Comparison of ENCODE assay signal across 1 cellular context in genomic region chr18:9613550-9614400, GRCh38.
TF ChIP-seq lines count a peak whose summit lies in the region.

No MANE protein-coding gene starts in this region.

TF ChIP-seq in GM23338, 12 proteins besides CTCF, POLR2A, EP300 and RAD21 (continued from another document):
- TF ChIP-seq, protein P1, sequence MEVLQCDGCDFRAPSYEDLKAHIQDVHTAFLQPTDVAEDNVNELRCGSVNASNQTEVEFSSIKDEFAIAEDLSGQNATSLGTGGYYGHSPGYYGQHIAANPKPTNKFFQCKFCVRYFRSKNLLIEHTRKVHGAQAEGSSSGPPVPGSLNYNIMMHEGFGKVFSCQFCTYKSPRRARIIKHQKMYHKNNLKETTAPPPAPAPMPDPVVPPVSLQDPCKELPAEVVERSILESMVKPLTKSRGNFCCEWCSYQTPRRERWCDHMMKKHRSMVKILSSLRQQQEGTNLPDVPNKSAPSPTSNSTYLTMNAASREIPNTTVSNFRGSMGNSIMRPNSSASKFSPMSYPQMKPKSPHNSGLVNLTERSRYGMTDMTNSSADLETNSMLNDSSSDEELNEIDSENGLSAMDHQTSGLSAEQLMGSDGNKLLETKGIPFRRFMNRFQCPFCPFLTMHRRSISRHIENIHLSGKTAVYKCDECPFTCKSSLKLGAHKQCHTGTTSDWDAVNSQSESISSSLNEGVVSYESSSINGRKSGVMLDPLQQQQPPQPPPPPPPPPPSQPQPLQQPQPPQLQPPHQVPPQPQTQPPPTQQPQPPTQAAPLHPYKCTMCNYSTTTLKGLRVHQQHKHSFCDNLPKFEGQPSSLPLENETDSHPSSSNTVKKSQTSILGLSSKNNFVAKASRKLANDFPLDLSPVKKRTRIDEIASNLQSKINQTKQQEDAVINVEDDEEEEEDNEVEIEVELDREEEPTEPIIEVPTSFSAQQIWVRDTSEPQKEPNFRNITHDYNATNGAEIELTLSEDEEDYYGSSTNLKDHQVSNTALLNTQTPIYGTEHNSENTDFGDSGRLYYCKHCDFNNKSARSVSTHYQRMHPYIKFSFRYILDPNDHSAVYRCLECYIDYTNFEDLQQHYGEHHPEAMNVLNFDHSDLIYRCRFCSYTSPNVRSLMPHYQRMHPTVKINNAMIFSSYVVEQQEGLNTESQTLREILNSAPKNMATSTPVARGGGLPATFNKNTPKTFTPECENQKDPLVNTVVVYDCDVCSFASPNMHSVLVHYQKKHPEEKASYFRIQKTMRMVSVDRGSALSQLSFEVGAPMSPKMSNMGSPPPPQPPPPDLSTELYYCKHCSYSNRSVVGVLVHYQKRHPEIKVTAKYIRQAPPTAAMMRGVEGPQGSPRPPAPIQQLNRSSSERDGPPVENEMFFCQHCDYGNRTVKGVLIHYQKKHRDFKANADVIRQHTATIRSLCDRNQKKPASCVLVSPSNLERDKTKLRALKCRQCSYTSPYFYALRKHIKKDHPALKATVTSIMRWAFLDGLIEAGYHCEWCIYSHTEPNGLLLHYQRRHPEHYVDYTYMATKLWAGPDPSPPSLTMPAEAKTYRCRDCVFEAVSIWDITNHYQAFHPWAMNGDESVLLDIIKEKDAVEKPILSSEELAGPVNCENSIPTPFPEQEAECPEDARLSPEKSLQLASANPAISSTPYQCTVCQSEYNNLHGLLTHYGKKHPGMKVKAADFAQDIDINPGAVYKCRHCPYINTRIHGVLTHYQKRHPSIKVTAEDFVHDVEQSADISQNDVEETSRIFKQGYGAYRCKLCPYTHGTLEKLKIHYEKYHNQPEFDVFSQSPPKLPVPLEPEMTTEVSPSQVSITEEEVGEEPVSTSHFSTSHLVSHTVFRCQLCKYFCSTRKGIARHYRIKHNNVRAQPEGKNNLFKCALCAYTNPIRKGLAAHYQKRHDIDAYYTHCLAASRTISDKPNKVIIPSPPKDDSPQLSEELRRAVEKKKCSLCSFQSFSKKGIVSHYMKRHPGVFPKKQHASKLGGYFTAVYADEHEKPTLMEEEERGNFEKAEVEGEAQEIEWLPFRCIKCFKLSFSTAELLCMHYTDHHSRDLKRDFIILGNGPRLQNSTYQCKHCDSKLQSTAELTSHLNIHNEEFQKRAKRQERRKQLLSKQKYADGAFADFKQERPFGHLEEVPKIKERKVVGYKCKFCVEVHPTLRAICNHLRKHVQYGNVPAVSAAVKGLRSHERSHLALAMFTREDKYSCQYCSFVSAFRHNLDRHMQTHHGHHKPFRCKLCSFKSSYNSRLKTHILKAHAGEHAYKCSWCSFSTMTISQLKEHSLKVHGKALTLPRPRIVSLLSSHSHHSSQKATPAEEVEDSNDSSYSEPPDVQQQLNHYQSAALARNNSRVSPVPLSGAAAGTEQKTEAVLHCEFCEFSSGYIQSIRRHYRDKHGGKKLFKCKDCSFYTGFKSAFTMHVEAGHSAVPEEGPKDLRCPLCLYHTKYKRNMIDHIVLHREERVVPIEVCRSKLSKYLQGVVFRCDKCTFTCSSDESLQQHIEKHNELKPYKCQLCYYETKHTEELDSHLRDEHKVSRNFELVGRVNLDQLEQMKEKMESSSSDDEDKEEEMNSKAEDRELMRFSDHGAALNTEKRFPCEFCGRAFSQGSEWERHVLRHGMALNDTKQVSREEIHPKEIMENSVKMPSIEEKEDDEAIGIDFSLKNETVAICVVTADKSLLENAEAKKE (CRISPR knock-in tag; IDR thresholded peaks at IDR 0.05) = no peak
- TF ChIP-seq POLR2AphosphoS5 (IDR thresholded peaks at IDR 0.05; ENCODE audit: low read depth) = no peak
- TF ChIP-seq EZH2 (IDR thresholded peaks at IDR 0.05; ENCODE audit: low read depth, unreplicated experiment) = no peak
- TF ChIP-seq NANOG (IDR thresholded peaks at IDR 0.05; ENCODE audit: borderline replicate concordance) = no peak
